ENCODE assay signal across 18 cellular contexts in the genomic region with DNA sequence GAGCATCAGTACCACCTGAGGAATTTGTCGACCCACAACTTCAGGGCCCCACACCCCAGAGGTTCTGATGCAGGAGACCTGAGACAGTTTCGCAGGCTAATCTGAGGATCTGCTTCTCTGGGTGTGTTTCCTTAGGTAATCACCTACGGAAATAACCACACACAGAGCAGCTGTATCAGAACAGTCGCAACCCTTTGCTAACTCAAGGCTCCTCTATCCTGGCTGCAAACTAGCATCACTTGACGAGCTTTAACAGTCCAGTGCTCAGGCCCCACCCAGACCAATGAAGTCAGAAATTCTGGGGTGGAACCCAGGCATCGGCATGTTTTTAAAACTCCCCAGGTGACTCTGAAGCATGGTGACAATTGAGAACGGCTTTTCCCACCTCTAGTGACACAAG. TPM values are rescaled to one million over a fixed set of nuclear protein-coding genes. Genes with fewer than 3 reads are reported as not detected.
DNase-seq lines count a peak whose midpoint lies in the region; ATAC-seq, FAIRE-seq and TF ChIP-seq lines count a peak whose summit lies in the region.
"Had no signal": no experiment of that assay in that cellular context is flagged by ENCODE, and none has a peak within 500 bp of the region (broad histone marks: within the 10 kb centered on the region; RNA-seq: fewer than 3 reads in every experiment).

No MANE protein-coding gene starts in this region.

- ATAC-seq in GM18519 (IDR thresholded peaks at IDR 0.05; ENCODE audit: low FRiP score, unreplicated experiment) = peak; percentile 39
- peak; percentile 44 for ATAC-seq in GM21423 (IDR thresholded peaks at IDR 0.05; ENCODE audit: unreplicated experiment)
- ATAC-seq in HG03175 (IDR thresholded peaks at IDR 0.05; ENCODE audit: unreplicated experiment) = peak; percentile 58
- peak; percentile 53 for ATAC-seq in mucosa of descending colon
- ATAC-seq: naive thymus-derived CD8-positive, alpha-beta T cell; T-cell had no signal

- no peaks in the 10 kb centered on the region for H3K4me1 ChIP-seq in mucosa of descending colon (ENCODE audit: low read depth)
- H3K4me1 ChIP-seq: right atrium auricular region, suprapubic skin had no signal

- no peak for TF ChIP-seq CTCF in mucosa of descending colon (IDR thresholded peaks at IDR 0.05)

- no peaks in the 10 kb centered on the region for H3K9me3 ChIP-seq in mucosa of descending colon
- H3K9me3 ChIP-seq: right atrium auricular region, suprapubic skin had no signal

- FAIRE-seq in HTR-8/SVneo (lab: Jason Lieb, UNC) = no peak
- FAIRE-seq: islet of Langerhans had no signal

- no peak overlapping the region for H3K4me3 ChIP-seq in mucosa of descending colon
- H3K4me3 ChIP-seq: right atrium auricular region, suprapubic skin had no signal

- no peaks in the 10 kb centered on the region for H3K36me3 ChIP-seq in mucosa of descending colon (ENCODE audit: low read depth)
- H3K36me3 ChIP-seq: right atrium auricular region, suprapubic skin had no signal

- DNase-seq in mucosa of descending colon (no peak), SKM-1 treated with dmso at 0.1 percent for 144 hours (lab: John Stamatoyannopoulos, UW; ENCODE audit: unreplicated experiment) (no peak), HTR-8/SVneo (ENCODE audit: insufficient read length, low spot score) (no peak), NCI-H2227 treated with DMSO at 0.1 percent for 48 hours (lab: John Stamatoyannopoulos, UW) (no peak), NCI-H510A treated with DMSO at 0.1 percent for 48 hours (lab: John Stamatoyannopoulos, UW) (no peak)
- DNase-seq: activated CD4-positive, alpha-beta T cell treated with anti-CD3 and anti-CD28 coated beads, Interleukin-2, amount 10 ng/mL, durations not matched to agents 24 days and 14 days; effector memory CD4-positive, alpha-beta T cell; foreskin melanocyte; naive thymus-derived CD8-positive, alpha-beta T cell; NCI-H2029 treated with DMSO at 0.1 percent for 48 hours; OCI-M1; T-cell had no signal

- intact Hi-C loops in mucosa of descending colon (cut with DNase I, micrococcal nuclease) = no loop called here

RNA-seq across cellular contexts. Expression of a gene that starts 20.7 kb away (rescaled TPM):
- total RNA-seq in mucosa of descending colon = 10 to 100 TPM in 2 of 3 donors, 1 to 10 TPM in 1; 7.6 to 13.7 (median 13.2) TPM
- total RNA-seq: activated CD4-positive, alpha-beta T cell treated with anti-CD3 and anti-CD28 coated beads, Interleukin-2, amount 10 ng/mL, durations not matched to agents 24 days and 14 days had no signal

RNA-seq across cellular contexts. Expression of a gene that starts 28.0 kb away (rescaled TPM):
- total RNA-seq in mucosa of descending colon = 100 to 1,000 TPM in 2 of 3 donors, 10 to 100 TPM in 1; 97.1 to 137 (median 115) TPM

RNA-seq across cellular contexts. Expression of a gene that starts 35.2 kb away (rescaled TPM):
- total RNA-seq in mucosa of descending colon = 10 to 100 TPM; 59.1 to 79.1 (median 64.5) TPM

RNA-seq across cellular contexts. Expression of a gene that starts 41.9 kb away (rescaled TPM):
- total RNA-seq in mucosa of descending colon = 100 to 1,000 TPM in 2 of 3 donors, 10 to 100 TPM in 1; 48.1 to 161 (median 104) TPM
